16 cellular contexts compared by ENCODE assay signal in the genomic region with DNA sequence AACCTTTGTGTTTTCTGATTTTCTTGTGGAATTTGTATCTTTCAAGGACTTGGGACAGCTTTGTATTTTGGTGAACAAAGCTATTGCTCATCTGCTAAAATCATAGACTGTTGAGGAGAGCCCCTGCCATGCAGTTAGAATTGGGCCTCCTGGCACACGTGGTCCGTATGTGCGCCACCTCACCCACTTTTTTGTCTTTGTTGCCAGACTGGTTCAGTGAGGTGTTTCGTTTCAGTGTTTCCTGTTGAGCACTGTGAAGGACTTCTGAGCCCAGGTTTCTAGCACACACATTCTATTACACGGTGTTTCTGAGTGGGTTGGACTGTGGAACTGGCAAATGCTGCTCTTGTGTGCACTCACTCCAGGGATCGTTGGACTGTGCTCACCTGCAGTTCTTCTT. TPM values are rescaled to one million over a fixed set of nuclear protein-coding genes. Genes with fewer than 3 reads are reported as not detected.
DNase-seq lines count a peak whose midpoint lies in the region; ATAC-seq and TF ChIP-seq lines count a peak whose summit lies in the region.
"Had no signal": no experiment of that assay in that cellular context is flagged by ENCODE, and none has a peak within 500 bp of the region (broad histone marks: within the 10 kb centered on the region; RNA-seq: fewer than 3 reads in every experiment).

No MANE protein-coding gene starts in this region.

- H3K27ac ChIP-seq in body of pancreas (peak overlapping the region; percentile 44 to 56 (median 54)), vagina (peak overlapping the region; percentile 63)

- H3K36me3 ChIP-seq in body of pancreas (replicated peaks in 1 of 2; ENCODE audit: insufficient read depth in 1 of 2, low read depth in 2 of 2) (no peaks in the 10 kb centered on the region), vagina (no peaks in the 10 kb centered on the region)

- H3K9me3 ChIP-seq in body of pancreas (no peaks in the 10 kb centered on the region), vagina (no peaks in the 10 kb centered on the region)

- peak; percentile 77 for ATAC-seq in body of pancreas
- no peak for ATAC-seq in HG02970 (IDR thresholded peaks at IDR 0.05; ENCODE audit: low FRiP score, unreplicated experiment)
- ATAC-seq: GM12878, HepG2 had no signal

- no peak overlapping the region for H3K27ac Mint-ChIP-seq in activated CD4-positive, alpha-beta memory T cell treated with anti-CD3 and anti-CD28 coated beads, Interleukin-2, amount 10 ng/mL, durations not matched to agents 7 days and 5 days
- H3K27ac Mint-ChIP-seq: activated CD4-positive, alpha-beta T cell treated with anti-CD3 and anti-CD28 coated beads, Interleukin-2, amount 10 ng/mL, durations not matched to agents 7 days and 5 days; activated T-helper 2 cell treated with anti-CD3 and anti-CD28 coated beads, Interferon-gamma antibody, Interleukin-2, Interleukin-4, amounts not matched to agents 10 μg/mL and 5 μg/mL and 100 μg/mL, durations not matched to agents 14 hours and 24 hours and 36 hours had no signal

- TF ChIP-seq CTCF in body of pancreas (IDR thresholded peaks at IDR 0.05): no peak
- no peak for TF ChIP-seq CTCF in vagina (IDR thresholded peaks at IDR 0.05)

- no peaks in the 10 kb centered on the region for H3K36me3 Mint-ChIP-seq in activated CD4-positive, alpha-beta memory T cell treated with anti-CD3 and anti-CD28 coated beads, Interleukin-2, amount 10 ng/mL, durations not matched to agents 7 days and 5 days (ENCODE audit: low read depth)

- WGBS in body of pancreas, 2 donors: 21 to 23% methylated on average over 6 of the region's 6 CpGs

- H3K4me1 ChIP-seq in body of pancreas (peaks cover 36% of the 10 kb centered on the region), vagina (peaks cover 39% of the 10 kb centered on the region)

- H3K27me3 Mint-ChIP-seq in activated CD4-positive, alpha-beta memory T cell treated with anti-CD3 and anti-CD28 coated beads, Interleukin-2, amount 10 ng/mL, durations not matched to agents 7 days and 5 days: peaks cover 1% of the 10 kb centered on the region
- H3K27me3 Mint-ChIP-seq: activated CD4-positive, alpha-beta T cell treated with anti-CD3 and anti-CD28 coated beads, Interleukin-2, amount 10 ng/mL, durations not matched to agents 7 days and 5 days had no signal

- H3K4me3 Mint-ChIP-seq in activated CD4-positive, alpha-beta memory T cell treated with anti-CD3 and anti-CD28 coated beads, Interleukin-2, amount 10 ng/mL, durations not matched to agents 7 days and 5 days: no peak overlapping the region
- H3K4me3 Mint-ChIP-seq: activated CD4-positive, alpha-beta T cell treated with anti-CD3 and anti-CD28 coated beads, Interleukin-2, amount 10 ng/mL, durations not matched to agents 7 days and 5 days had no signal

- H3K4me3 ChIP-seq in body of pancreas (no peak overlapping the region), vagina (no peak overlapping the region)
- H3K4me3 ChIP-seq: GM12878 had no signal

- CTCF ChIA-PET in activated CD4-positive, alpha-beta memory T cell treated with anti-CD3 and anti-CD28 coated beads, Interleukin-2, amount 10 ng/mL, durations not matched to agents 7 days and 5 days (lab: Charles Lee): no interaction called here

- no peaks in the 10 kb centered on the region for H3K9me3 Mint-ChIP-seq in activated CD4-positive, alpha-beta memory T cell treated with anti-CD3 and anti-CD28 coated beads, Interleukin-2, amount 10 ng/mL, durations not matched to agents 7 days and 5 days
- H3K9me3 Mint-ChIP-seq: activated CD4-positive, alpha-beta T cell treated with anti-CD3 and anti-CD28 coated beads, Interleukin-2, amount 10 ng/mL, durations not matched to agents 7 days and 5 days; activated T-helper 2 cell treated with anti-CD3 and anti-CD28 coated beads, Interferon-gamma antibody, Interleukin-2, Interleukin-4, amounts not matched to agents 10 μg/mL and 5 μg/mL and 100 μg/mL, durations not matched to agents 14 hours and 24 hours and 36 hours had no signal

- H3K27me3 ChIP-seq in body of pancreas (no peaks in the 10 kb centered on the region), vagina (no peaks in the 10 kb centered on the region)

- POLR2A ChIA-PET in activated CD4-positive, alpha-beta memory T cell treated with anti-CD3 and anti-CD28 coated beads, Interleukin-2, amount 10 ng/mL, durations not matched to agents 7 days and 5 days (lab: Charles Lee): no interaction called here

- DNase-seq in NCI-H2107 treated with DMSO at 0.1 percent for 48 hours (lab: John Stamatoyannopoulos, UW; ENCODE audit: unreplicated experiment) (peak; percentile 48), NCI-H2107 (lab: John Stamatoyannopoulos, UW) (no peak), body of pancreas (peak; percentile 31 to 66 (median 62)), lung microvascular endothelial cell (ENCODE audit: low read depth in 2 of 2) (peak; percentile 11 to 45), vagina (ENCODE audit: extremely low spot score in 2 of 2) (no peak), middle frontal gyrus (ENCODE audit: extremely low spot score, low spot score) (no peak)
- DNase-seq in activated CD4-positive, alpha-beta memory T cell treated with anti-CD3 and anti-CD28 coated beads, Interleukin-2, amount 10 ng/mL, durations not matched to agents 7 days and 5 days: no peak
- DNase-seq: 8988T; activated CD4-positive, alpha-beta T cell treated with anti-CD3 and anti-CD28 coated beads, Interleukin-2, amount 10 ng/mL, durations not matched to agents 7 days and 5 days; H7; NCI-H146; retina had no signal

- no peak for TF ChIP-seq POLR2A in body of pancreas (IDR thresholded peaks at IDR 0.05)
- TF ChIP-seq POLR2A in vagina (IDR thresholded peaks at IDR 0.05): no peak

- no peaks in the 10 kb centered on the region for H3K4me1 Mint-ChIP-seq in activated CD4-positive, alpha-beta memory T cell treated with anti-CD3 and anti-CD28 coated beads, Interleukin-2, amount 10 ng/mL, durations not matched to agents 7 days and 5 days
- H3K4me1 Mint-ChIP-seq: activated CD4-positive, alpha-beta T cell treated with anti-CD3 and anti-CD28 coated beads, Interleukin-2, amount 10 ng/mL, durations not matched to agents 7 days and 5 days had no signal

- intact Hi-C loops in body of pancreas (cut with DNase I) (no loop called here), vagina (cut with DNase I) (no loop called here)

RNA-seq across cellular contexts. Expression of gene RNF113B, which starts 37.6 kb away (rescaled TPM):
- not detected for total RNA-seq in body of pancreas
- not detected in 2 replicates for total RNA-seq in lung microvascular endothelial cell
- not detected for total RNA-seq in vagina
- total RNA-seq in activated CD4-positive, alpha-beta memory T cell treated with anti-CD3 and anti-CD28 coated beads, Interleukin-2, amount 10 ng/mL, durations not matched to agents 7 days and 5 days: not detected
- total RNA-seq: activated CD4-positive, alpha-beta T cell treated with anti-CD3 and anti-CD28 coated beads, Interleukin-2, amount 10 ng/mL, durations not matched to agents 7 days and 5 days; activated T-helper 2 cell treated with anti-CD3 and anti-CD28 coated beads, Interferon-gamma antibody, Interleukin-2, Interleukin-4, amounts not matched to agents 10 μg/mL and 5 μg/mL and 100 μg/mL, durations not matched to agents 14 hours and 24 hours and 36 hours; GM12878; H7; HepG2 had no signal

Comparison
In these comparisons a context has a peak if more than half of its experiments do, and no peak if none do; other contexts are left out.
1. DNase-seq: peak in NCI-H2107 treated with DMSO at 0.1 percent for 48 hours (single experiment), body of pancreas (4 of 4) and lung microvascular endothelial cell (2 of 2); none in NCI-H2107 (single experiment), vagina (0 of 2), middle frontal gyrus (single experiment) and activated CD4-positive, alpha-beta memory T cell treated with anti-CD3 and anti-CD28 coated beads, Interleukin-2, amount 10 ng/mL, durations not matched to agents 7 days and 5 days (single experiment).